ENCODE assay signal across 1 cellular context in genomic region chr20:35434085-35435005, GRCh38.
TF ChIP-seq lines count a peak whose summit lies in the region.

No MANE protein-coding gene starts in this region.

TF ChIP-seq in K562, 482 proteins besides CTCF, POLR2A, EP300 and RAD21 (continued from another document):
- 0 out of 2 replicates have a peak, but pooled peaks have one; percentile 22 for TF ChIP-seq CBFA2T3 (IDR thresholded peaks at IDR 0.05)
- TF ChIP-seq IFI16 (CRISPR knock-in tag; IDR thresholded peaks at IDR 0.05) = no peak
- TF ChIP-seq, protein P1, sequence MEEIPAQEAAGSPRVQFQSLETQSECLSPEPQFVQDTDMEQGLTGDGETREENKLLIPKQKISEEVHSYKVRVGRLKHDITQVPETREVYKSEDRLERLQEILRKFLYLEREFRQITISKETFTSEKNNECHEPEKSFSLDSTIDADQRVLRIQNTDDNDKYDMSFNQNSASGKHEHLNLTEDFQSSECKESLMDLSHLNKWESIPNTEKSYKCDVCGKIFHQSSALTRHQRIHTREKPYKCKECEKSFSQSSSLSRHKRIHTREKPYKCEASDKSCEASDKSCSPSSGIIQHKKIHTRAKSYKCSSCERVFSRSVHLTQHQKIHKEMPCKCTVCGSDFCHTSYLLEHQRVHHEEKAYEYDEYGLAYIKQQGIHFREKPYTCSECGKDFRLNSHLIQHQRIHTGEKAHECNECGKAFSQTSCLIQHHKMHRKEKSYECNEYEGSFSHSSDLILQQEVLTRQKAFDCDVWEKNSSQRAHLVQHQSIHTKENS (CRISPR knock-in tag; IDR thresholded peaks at IDR 0.05) = no peak
- no peak for TF ChIP-seq STAG1 (CRISPR knock-in tag; IDR thresholded peaks at IDR 0.05; ENCODE audit: borderline replicate concordance)
